ENCODE assay signal across 1 cellular context in the genomic region with DNA sequence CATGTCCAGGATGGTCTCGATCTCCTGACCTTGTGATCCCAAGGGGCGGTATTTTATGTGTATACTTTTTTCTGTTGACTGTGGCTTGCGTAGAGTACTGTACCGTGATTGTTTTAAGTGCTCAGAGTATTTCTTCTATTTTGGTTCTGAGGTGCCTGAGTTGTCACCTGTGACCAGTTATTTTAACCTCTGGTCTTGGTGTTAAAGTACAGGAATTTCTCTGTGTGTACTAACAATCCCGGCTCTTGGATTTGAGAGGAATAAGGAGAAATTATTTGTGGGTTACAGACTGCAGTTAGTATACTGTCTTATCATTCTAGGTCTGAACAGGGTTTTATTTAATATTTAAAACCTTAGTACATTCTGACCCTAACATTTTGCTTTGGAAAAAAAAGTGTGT.
TF ChIP-seq lines count a peak whose summit lies in the region.

No MANE protein-coding gene starts in this region.

TF ChIP-seq in H1, 55 proteins besides CTCF, POLR2A, EP300 and RAD21:
- TF ChIP-seq YY1 (IDR thresholded peaks at IDR 0.05; ENCODE audit: low read depth, low read length) (no peak), ASH2L (IDR thresholded peaks at IDR 0.05; ENCODE audit: low read length) (no peak), JUN (IDR thresholded peaks at IDR 0.05; ENCODE audit: low read depth, low read length) (no peak), TAF7 (optimal IDR thresholded peaks at IDR 0.05; ENCODE audit: borderline replicate concordance, low read depth, low read length) (no peak), CBX5 (IDR thresholded peaks at IDR 0.05; ENCODE audit: low read depth, low read length) (no peak), CEBPB (IDR thresholded peaks at IDR 0.05; ENCODE audit: low read depth, low read length) (no peak)
- TF ChIP-seq, protein P1, sequence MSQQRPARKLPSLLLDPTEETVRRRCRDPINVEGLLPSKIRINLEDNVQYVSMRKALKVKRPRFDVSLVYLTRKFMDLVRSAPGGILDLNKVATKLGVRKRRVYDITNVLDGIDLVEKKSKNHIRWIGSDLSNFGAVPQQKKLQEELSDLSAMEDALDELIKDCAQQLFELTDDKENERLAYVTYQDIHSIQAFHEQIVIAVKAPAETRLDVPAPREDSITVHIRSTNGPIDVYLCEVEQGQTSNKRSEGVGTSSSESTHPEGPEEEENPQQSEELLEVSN (IDR thresholded peaks at IDR 0.05) = no peak
